In the genomic region with DNA sequence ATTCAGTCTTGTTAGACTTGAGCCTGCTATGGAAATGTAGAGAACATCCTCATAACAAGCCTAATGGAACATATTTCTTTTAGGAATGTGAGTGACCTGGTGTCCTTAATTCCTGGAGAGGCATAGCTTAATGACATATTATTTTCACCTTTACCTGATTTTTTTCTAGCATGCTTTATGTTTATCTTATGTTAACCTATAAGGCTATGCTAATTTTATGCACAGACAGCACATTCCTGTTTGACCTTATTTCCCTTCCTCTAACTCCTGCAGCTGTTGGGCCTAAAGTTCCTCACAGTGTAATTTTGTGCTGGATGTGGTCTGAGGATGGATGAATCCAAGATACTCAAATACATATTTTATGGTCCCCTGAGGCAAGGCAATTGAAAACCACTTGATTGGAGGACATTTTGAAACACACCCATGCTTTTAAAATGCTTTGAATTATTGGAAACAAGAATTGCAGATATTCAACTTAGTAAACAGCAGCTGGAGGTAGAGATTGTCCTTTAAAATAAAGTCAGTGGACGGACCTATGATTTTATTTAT, we compare ENCODE assay signal across 26 cellular contexts.
DNase-seq lines count a peak whose midpoint lies in the region; ATAC-seq, FAIRE-seq and TF ChIP-seq lines count a peak whose summit lies in the region.
"Had no signal": no experiment of that assay in that cellular context is flagged by ENCODE, and none has a peak within 500 bp of the region (broad histone marks: within the 10 kb centered on the region; RNA-seq: fewer than 3 reads in every experiment).

No MANE protein-coding gene starts in this region.

- H3K9me3 Mint-ChIP-seq in type B pancreatic cell (no peaks in the 10 kb centered on the region), glutamatergic neuron (ENCODE audit: unreplicated experiment) (peaks cover 2% of the 10 kb centered on the region)
- H3K9me3 Mint-ChIP-seq in natural killer cell treated with Interleukin-12 subunit alpha and Interleukin-12 subunit beta and Interleukin-15 and Interleukin-18, amount 100 ng/mL, for 72 hours: no peaks in the 10 kb centered on the region
- H3K9me3 Mint-ChIP-seq: CD4-positive, alpha-beta memory T cell had no signal

- DNase-seq in K562 (ENCODE audit: extremely low read depth in 1 of 4, low spot score in 3 of 4) (no peak), type B pancreatic cell (ENCODE audit: extremely low spot score, unreplicated experiment) (no peak), glutamatergic neuron (no peak), tibial nerve (ENCODE audit: low spot score in 2 of 2) (no peak)
- DNase-seq in natural killer cell treated with Interleukin-12 subunit alpha and Interleukin-12 subunit beta and Interleukin-15 and Interleukin-18, amount 100 ng/mL, for 72 hours (ENCODE audit: low spot score): no peak
- DNase-seq: Caco-2; CD4-positive, alpha-beta memory T cell; DMS 273 treated with DMSO at 0.1 percent for 48 hours; DMS79 treated with DMSO at 0.1 percent for 48 hours; GM23248; KBM-7; NCI-H1092; NCI-H1436; NCI-H1930; NCI-H2227 treated with DMSO at 0.1 percent for 48 hours; NCI-H510A treated with DMSO at 0.1 percent for 48 hours; NCI-H748 treated with DMSO at 0.1 percent for 48 hours; NK-92 treated with Interleukin-12 subunit alpha and Interleukin-12 subunit beta, amount 100 ng/mL, for 24 hours; SHP77 treated with DMSO at 0.1 percent for 48 hours had no signal

- POLR2A ChIA-PET in K562 (lab: Yijun Ruan, JAX): no interaction called here

- H3K27ac ChIP-seq in HUES6 (ENCODE audit: low read depth, low read length) (peak overlapping the region; percentile 98; the same call in 1 of the 2 replicates), K562 (ENCODE audit: extremely low read depth, low read depth, low read length) (no peak overlapping the region), iPS-20b (ENCODE audit: low read length) (peak overlapping the region; percentile 68), tibial nerve (no peak overlapping the region)
- H3K27ac ChIP-seq: BLaER1 treated with 17β-estradiol and CSF1 and Interleukin-3, amounts not matched to agents 10 nM and 100 nM; GM23248; RWPE1 had no signal

- TF ChIP-seq EP300 in K562 (IDR thresholded peaks at IDR 0.05; ENCODE audit: low read length) (no peak), tibial nerve (IDR thresholded peaks at IDR 0.05) (no peak)

- H3K9ac ChIP-seq in HUES6 (ENCODE audit: low read length): peak overlapping the region; percentile 78
- no peak overlapping the region for H3K9ac ChIP-seq in K562 (ENCODE audit: insufficient read depth in 1 of 2, low read depth in 2 of 2, low read length in 2 of 2)
- peak overlapping the region; percentile 41; the same call in 1 of the 2 replicates for H3K9ac ChIP-seq in iPS-20b (ENCODE audit: low read depth, low read length)
- H3K9ac ChIP-seq: BLaER1 treated with 17β-estradiol and CSF1 and Interleukin-3, amounts not matched to agents 10 nM and 100 nM; GM23248 had no signal

- no peak for TF ChIP-seq POLR2A in K562 (conservative IDR thresholded peaks at IDR 0.05)
- no peak for TF ChIP-seq POLR2A in tibial nerve (IDR thresholded peaks at IDR 0.05)

- CTCF ChIA-PET in K562 (lab: Yijun Ruan, JAX; ENCODE audit: low intra/inter-chr PET ratio): no interaction called here

- no peaks in the 10 kb centered on the region for H3K79me2 ChIP-seq in K562 (ENCODE audit: control insufficient read depth, insufficient read depth, low read length)

- H3K27ac Mint-ChIP-seq in type B pancreatic cell (peak overlapping the region; percentile 77), glutamatergic neuron (ENCODE audit: unreplicated experiment) (no peak overlapping the region)
- H3K27ac Mint-ChIP-seq in natural killer cell treated with Interleukin-12 subunit alpha and Interleukin-12 subunit beta and Interleukin-15 and Interleukin-18, amount 100 ng/mL, for 72 hours: no peak overlapping the region
- H3K27ac Mint-ChIP-seq: CD4-positive, alpha-beta memory T cell had no signal

- no TSS peak for BruUV-seq in K562 (replicated peaks; lab: Mats Ljungman, UMichigan)

- H4K20me1 ChIP-seq in K562 (replicated peaks; ENCODE audit: control insufficient read depth, insufficient read depth, low read length): no peaks in the 10 kb centered on the region
- H4K20me1 ChIP-seq: BLaER1 treated with 17β-estradiol and CSF1 and Interleukin-3, amounts not matched to agents 10 nM and 100 nM had no signal

- H3K36me3 ChIP-seq in HUES6 (ENCODE audit: control insufficient read depth, insufficient read depth, low read length): peaks cover 16% of the 10 kb centered on the region
- H3K36me3 ChIP-seq in K562 (ENCODE audit: control insufficient read depth, insufficient read depth, low read length): no peaks in the 10 kb centered on the region
- H3K36me3 ChIP-seq in iPS-20b (ENCODE audit: insufficient read depth, low read depth, low read length): peaks cover 11% of the 10 kb centered on the region; the same call in 1 of the 2 replicates
- no peaks in the 10 kb centered on the region for H3K36me3 ChIP-seq in tibial nerve
- H3K36me3 ChIP-seq: BLaER1 treated with 17β-estradiol and CSF1 and Interleukin-3, amounts not matched to agents 10 nM and 100 nM had no signal

- no peak overlapping the region for H2AFZ ChIP-seq in K562 (ENCODE audit: low read depth, low read length)
- H2AFZ ChIP-seq: GM23248 had no signal

- intact Hi-C loops in K562 (cut with micrococcal nuclease): no loop called here

- H3K27me3 ChIP-seq in HUES6 (ENCODE audit: control insufficient read depth, insufficient read depth, low read length) (no peaks in the 10 kb centered on the region), K562 (ENCODE audit: control insufficient read depth in 2 of 2, insufficient read depth in 2 of 2, low read length in 2 of 2) (peaks cover 3 to 6% of the 10 kb centered on the region in 2 experiments; a peak in 3 of 5 replicates), iPS-20b (ENCODE audit: insufficient read depth, low read length) (no peaks in the 10 kb centered on the region), tibial nerve (no peaks in the 10 kb centered on the region)
- H3K27me3 ChIP-seq: BLaER1 treated with 17β-estradiol and CSF1 and Interleukin-3, amounts not matched to agents 10 nM and 100 nM had no signal

- H3K9me3 ChIP-seq in HUES6 (ENCODE audit: control insufficient read depth, insufficient read depth, low read depth, low read length): no peaks in the 10 kb centered on the region
- no peaks in the 10 kb centered on the region for H3K9me3 ChIP-seq in K562 (replicated peaks; ENCODE audit: control insufficient read depth, insufficient read depth, low read depth, low read length)
- H3K9me3 ChIP-seq in iPS-20b (ENCODE audit: insufficient read depth, low read depth, low read length): no peaks in the 10 kb centered on the region
- no peaks in the 10 kb centered on the region for H3K9me3 ChIP-seq in tibial nerve
- H3K9me3 ChIP-seq: BLaER1 treated with 17β-estradiol and CSF1 and Interleukin-3, amounts not matched to agents 10 nM and 100 nM; Caco-2 had no signal

- TF ChIP-seq CTCF in K562 (IDR thresholded peaks at IDR 0.05 in 2 of 3, conservative IDR thresholded peaks at IDR 0.05 in 1 of 3; ENCODE audit: insufficient read depth in 2 of 3, low read depth in 1 of 3, low read length in 3 of 3): no peak
- TF ChIP-seq CTCF in type B pancreatic cell (conservative IDR thresholded peaks at IDR 0.05): no peak
- no peak for TF ChIP-seq CTCF in glutamatergic neuron (IDR thresholded peaks at IDR 0.05; ENCODE audit: partially characterized antibody, unreplicated experiment)
- no peak for TF ChIP-seq CTCF in tibial nerve (IDR thresholded peaks at IDR 0.05)

- H3K4me1 ChIP-seq in HUES6 (ENCODE audit: control insufficient read depth, insufficient read depth, low read length) (peaks cover 67% of the 10 kb centered on the region), K562 (replicated peaks in 1 of 2; ENCODE audit: control insufficient read depth in 2 of 2, insufficient read depth in 2 of 2, low read length in 2 of 2) (no peaks in the 10 kb centered on the region), iPS-20b (ENCODE audit: insufficient read depth, low read length) (peaks cover 36% of the 10 kb centered on the region), tibial nerve (no peaks in the 10 kb centered on the region)
- H3K4me1 ChIP-seq: BLaER1 treated with 17β-estradiol and CSF1 and Interleukin-3, amounts not matched to agents 10 nM and 100 nM had no signal

- in situ Hi-C loops in K562 (cut with MboI): no loop called here

- 0% methylated on average over 1 of the region's 1 CpG for WGBS in K562 (ENCODE audit: insufficient coverage, low coverage, missing lambda C conversion rate)
- 86 to 91% methylated on average over 1 of the region's 1 CpG for WGBS in tibial nerve, 2 donors

- H3K27me3 Mint-ChIP-seq in type B pancreatic cell: no peaks in the 10 kb centered on the region
- H3K27me3 Mint-ChIP-seq in glutamatergic neuron (ENCODE audit: unreplicated experiment): no peaks in the 10 kb centered on the region
- peaks cover 16 to 25% of the 10 kb centered on the region in 2 donors for H3K27me3 Mint-ChIP-seq in natural killer cell treated with Interleukin-12 subunit alpha and Interleukin-12 subunit beta and Interleukin-15 and Interleukin-18, amount 100 ng/mL, for 72 hours

- H3K36me3 Mint-ChIP-seq in type B pancreatic cell: no peaks in the 10 kb centered on the region
- no peaks in the 10 kb centered on the region for H3K36me3 Mint-ChIP-seq in glutamatergic neuron (ENCODE audit: unreplicated experiment)
- H3K36me3 Mint-ChIP-seq in natural killer cell treated with Interleukin-12 subunit alpha and Interleukin-12 subunit beta and Interleukin-15 and Interleukin-18, amount 100 ng/mL, for 72 hours: no peaks in the 10 kb centered on the region
- H3K36me3 Mint-ChIP-seq: CD4-positive, alpha-beta memory T cell had no signal

- H3K4me3 Mint-ChIP-seq in type B pancreatic cell (peak overlapping the region; percentile 47), glutamatergic neuron (ENCODE audit: unreplicated experiment) (no peak overlapping the region)
- H3K4me3 Mint-ChIP-seq in natural killer cell treated with Interleukin-12 subunit alpha and Interleukin-12 subunit beta and Interleukin-15 and Interleukin-18, amount 100 ng/mL, for 72 hours: no peak overlapping the region
- H3K4me3 Mint-ChIP-seq: CD4-positive, alpha-beta memory T cell had no signal

- H3K4me2 ChIP-seq in K562 (ENCODE audit: insufficient read depth, low read length): no peak overlapping the region
- H3K4me2 ChIP-seq: BLaER1 treated with 17β-estradiol and CSF1 and Interleukin-3, amounts not matched to agents 10 nM and 100 nM had no signal

- peaks cover 5% of the 10 kb centered on the region for H3K4me1 Mint-ChIP-seq in type B pancreatic cell (ENCODE audit: unreplicated experiment)
- H3K4me1 Mint-ChIP-seq in glutamatergic neuron (ENCODE audit: low read depth, unreplicated experiment): peaks cover 12% of the 10 kb centered on the region
- no peaks in the 10 kb centered on the region for H3K4me1 Mint-ChIP-seq in natural killer cell treated with Interleukin-12 subunit alpha and Interleukin-12 subunit beta and Interleukin-15 and Interleukin-18, amount 100 ng/mL, for 72 hours (ENCODE audit: low read depth in 2 of 2)
- H3K4me1 Mint-ChIP-seq: CD4-positive, alpha-beta memory T cell had no signal

- no peak for FAIRE-seq in K562 (lab: Jason Lieb, UNC)
- FAIRE-seq: GM12878, HepG2 had no signal

- no peaks in the 10 kb centered on the region for H3K9me1 ChIP-seq in K562 (ENCODE audit: control insufficient read depth, insufficient read depth, low read length)

- no peak overlapping the region for H3K4me3 ChIP-seq in HUES6 (ENCODE audit: low read depth, low read length)
- H3K4me3 ChIP-seq in K562: no peak overlapping the region
- no peak overlapping the region for H3K4me3 ChIP-seq in iPS-20b (ENCODE audit: low read length)
- H3K4me3 ChIP-seq in tibial nerve: no peak overlapping the region
- H3K4me3 ChIP-seq: BLaER1 treated with 17β-estradiol and CSF1 and Interleukin-3, amounts not matched to agents 10 nM and 100 nM; GM12878; GM23248 had no signal

- no peak for ATAC-seq in K562
- no peak for ATAC-seq in natural killer cell treated with Interleukin-12 subunit alpha and Interleukin-12 subunit beta and Interleukin-15 and Interleukin-18, amount 100 ng/mL, for 72 hours
- ATAC-seq: GM12878, HCT116, HepG2 had no signal

- no peak for TF ChIP-seq RAD21 in K562 (CRISPR knock-in tag; conservative IDR thresholded peaks at IDR 0.05 in 1 of 2, IDR thresholded peaks at IDR 0.05 in 1 of 2)

Comparison
In these comparisons a context has a peak if more than half of its experiments do, and no peak if none do; other contexts are left out.
1. H3K27ac ChIP-seq: peak in HUES6 (single experiment) and iPS-20b (single experiment); none in K562 (single experiment) and tibial nerve (0 of 4).
2. H3K9ac ChIP-seq: peak in HUES6 (single experiment) and iPS-20b (single experiment); none in K562 (0 of 2).